In the genomic region with DNA sequence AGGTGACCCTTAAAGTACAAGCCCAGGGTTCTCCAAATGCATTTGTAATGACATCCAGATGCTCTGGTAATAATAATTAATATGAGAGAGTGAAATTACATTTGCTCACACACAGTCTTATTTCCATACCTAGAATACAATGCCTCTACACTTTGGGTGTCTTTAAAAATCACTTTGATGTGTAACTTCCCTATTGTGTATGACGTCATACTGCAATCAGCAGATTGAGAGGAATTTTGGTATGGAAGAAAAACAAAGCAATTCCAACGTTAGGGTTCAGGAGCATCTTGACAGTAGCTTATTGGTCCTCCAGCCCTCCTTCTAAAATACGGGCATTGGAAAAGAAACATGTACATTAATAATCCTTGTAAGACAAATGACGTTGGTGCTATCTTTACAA, we compare ENCODE assay signal across 29 cellular contexts.
"Had no signal": no experiment of that assay in that cellular context is flagged by ENCODE, and none has a peak within 500 bp of the region (broad histone marks: within the 10 kb centered on the region; RNA-seq: fewer than 3 reads in every experiment).

No MANE protein-coding gene starts in this region.

- ATAC-seq: naive thymus-derived CD4-positive, alpha-beta T cell; natural killer cell; psoas muscle; right cardiac atrium; sciatic nerve; stimulated activated memory B cell treated with anti-CD40 and anti-IgM and Interleukin-4, amounts not matched to agents 10 μg/mL and 1 μg/mL and 100 μg/mL, for 72 hours; stimulated activated naive CD8-positive, alpha-beta T cell treated with anti-CD3 and anti-CD28 coated beads, Interleukin-15, amount 100 ng/mL, for 72 hours; stimulated activated naive CD8-positive, alpha-beta T cell treated with anti-CD3 and anti-CD28 coated beads, Interleukin-15, Interleukin-2, amounts not matched to agents 100 U/mL and 50 U/mL, for 24 hours; upper lobe of right lung had no signal

- H3K79me2 ChIP-seq: parathyroid adenoma had no signal

- H2AFZ ChIP-seq: neural progenitor cell, parathyroid adenoma had no signal

- H3K4me1 ChIP-seq: neural progenitor cell, parathyroid adenoma, psoas muscle, spleen, suprapubic skin, testis, tibial artery, transverse colon, upper lobe of right lung, vagina had no signal

- H3K4me2 ChIP-seq: neural progenitor cell, smooth muscle cell had no signal

- H3K9me3 ChIP-seq: ovary, psoas muscle, suprapubic skin, testis, transverse colon, upper lobe of right lung, vagina had no signal

- DNase-seq: naive thymus-derived CD4-positive, alpha-beta T cell; natural killer cell; occipital lobe; ovary; posterior cingulate gyrus; psoas muscle; right cardiac atrium; spleen; stimulated activated CD4-positive, alpha-beta T cell treated with anti-CD3 and anti-CD28 coated beads, Interleukin-12 subunit alpha, Interleukin-12 subunit beta, amount 100 ng/mL, for 4 hours; stimulated activated CD4-positive, alpha-beta T cell treated with anti-CD3 and anti-CD28 coated beads, Interleukin-1b, Interleukin-23, amount 100 ng/mL, for 48 hours; stimulated activated CD4-positive, alpha-beta T cell treated with anti-CD3 and anti-CD28 coated beads, Interleukin-4, amount 100 ng/mL, for 1 hour; stimulated activated CD4-positive, alpha-beta T cell treated with anti-CD3 and anti-CD28 coated beads, Interleukin-4, amount 100 ng/mL, for 4 hours; stimulated activated CD8-positive, alpha-beta memory T cell treated with anti-CD3 and anti-CD28 coated beads, Interleukin-4, amount 100 ng/mL, for 48 hours; stimulated activated naive CD4-positive, alpha-beta T cell; stimulated activated naive CD8-positive, alpha-beta T cell treated with anti-CD3 and anti-CD28 coated beads, Interleukin-15, amount 100 ng/mL, for 72 hours; stimulated activated naive CD8-positive, alpha-beta T cell treated with anti-CD3 and anti-CD28 coated beads, Interleukin-15, Interleukin-2, amounts not matched to agents 100 U/mL and 50 U/mL, for 24 hours; substantia nigra; testis; tibial artery; transverse colon; upper lobe of right lung had no signal

- H3K4me3 ChIP-seq: neural progenitor cell, ovary, psoas muscle, skin epidermis, smooth muscle cell, spleen, suprapubic skin, testis, tibial artery, transverse colon, upper lobe of right lung, vagina had no signal

- H3K36me3 ChIP-seq: neural progenitor cell, ovary, spleen, suprapubic skin, tibial artery, transverse colon, upper lobe of right lung, vagina had no signal

- H3K27me3 ChIP-seq: neural progenitor cell, ovary, spleen, suprapubic skin, testis, tibial artery, transverse colon, upper lobe of right lung, vagina had no signal

- H3K27ac ChIP-seq: neural progenitor cell, ovary, parathyroid adenoma, psoas muscle, skin epidermis, spleen, suprapubic skin, testis, tibial artery, transverse colon, upper lobe of right lung, vagina had no signal

- H3K9ac ChIP-seq: neural progenitor cell, parathyroid adenoma had no signal
